In genomic region chr3:8472549-8472948, GRCh38 we compare ENCODE assay signal across 21 cellular contexts.
"Had no signal": no experiment of that assay in that cellular context is flagged by ENCODE, and none has a peak within 500 bp of the region (broad histone marks: within the 10 kb centered on the region; RNA-seq: fewer than 3 reads in every experiment).

No MANE protein-coding gene starts in this region.

- H3K4me1 ChIP-seq: esophagus muscularis mucosa, gastrocnemius medialis, vagina had no signal

- DNase-seq: effector memory CD8-positive, alpha-beta T cell; gastrocnemius medialis; glutamatergic neuron; left colon; left ventricle myocardium superior; mesendoderm; naive B cell; sigmoid colon; small intestine; stimulated activated CD4-positive, alpha-beta T cell treated with anti-CD3 and anti-CD28 coated beads, Interleukin-12 subunit alpha, Interleukin-12 subunit beta, amount 100 ng/mL, for 4 hours; stimulated activated naive CD4-positive, alpha-beta T cell; stomach; substantia nigra; upper lobe of right lung had no signal

- H3K36me3 ChIP-seq: esophagus muscularis mucosa, gastrocnemius medialis, right atrium auricular region, sigmoid colon, stomach, upper lobe of right lung, vagina had no signal

- H3K27ac ChIP-seq: epithelial cell of prostate, esophagus muscularis mucosa, gastrocnemius medialis, right atrium auricular region, sigmoid colon, upper lobe of right lung, vagina had no signal

- H3K4me3 Mint-ChIP-seq: dendritic cell treated with granulocyte-macrophage colony-stimulating factor and Interleukin-4, amounts not matched to agents 40 ng/mL and 50 ng/mL, for 4 days; effector memory CD8-positive, alpha-beta T cell; naive B cell; nephron had no signal

- H3K36me3 Mint-ChIP-seq: naive B cell had no signal

- H3K9me3 ChIP-seq: esophagus muscularis mucosa, gastrocnemius medialis, right atrium auricular region, sigmoid colon, stomach, upper lobe of right lung, vagina had no signal

- H3K27me3 ChIP-seq: esophagus muscularis mucosa, gastrocnemius medialis, right atrium auricular region, sigmoid colon, stomach, upper lobe of right lung, vagina had no signal

- H3K4me1 Mint-ChIP-seq: naive B cell had no signal

- ATAC-seq: effector memory CD8-positive, alpha-beta T cell; gastrocnemius medialis; left colon; left ventricle myocardium superior; upper lobe of right lung had no signal

- H3K9me3 Mint-ChIP-seq: dendritic cell treated with granulocyte-macrophage colony-stimulating factor and Interleukin-4, amounts not matched to agents 40 ng/mL and 50 ng/mL, for 4 days; effector memory CD8-positive, alpha-beta T cell; nephron had no signal

- H3K27me3 Mint-ChIP-seq: dendritic cell treated with granulocyte-macrophage colony-stimulating factor and Interleukin-4, amounts not matched to agents 40 ng/mL and 50 ng/mL, for 4 days had no signal

- H3K27ac Mint-ChIP-seq: dendritic cell treated with granulocyte-macrophage colony-stimulating factor and Interleukin-4, amounts not matched to agents 40 ng/mL and 50 ng/mL, for 4 days; effector memory CD8-positive, alpha-beta T cell had no signal

- H3K4me3 ChIP-seq: esophagus muscularis mucosa, gastrocnemius medialis, lung, right atrium auricular region, sigmoid colon, stomach, upper lobe of right lung, vagina had no signal
